11 cellular contexts compared by ENCODE assay signal in the genomic region with DNA sequence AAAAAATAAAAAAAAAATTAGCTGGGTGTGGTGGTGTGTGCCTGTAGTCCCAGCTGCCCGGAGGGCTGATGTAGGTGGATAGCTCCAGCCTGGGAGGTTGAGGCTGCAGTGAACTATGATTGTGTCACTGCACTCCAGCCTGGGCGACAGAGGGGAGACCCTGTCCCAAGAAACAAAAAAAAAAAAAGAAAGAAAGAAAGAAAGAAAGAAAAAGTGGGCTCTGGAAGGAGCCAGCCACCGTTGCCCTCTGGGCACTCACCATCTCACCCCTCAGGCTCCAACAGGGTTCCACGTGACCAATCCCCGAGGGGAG.
DNase-seq lines count a peak whose midpoint lies in the region; ATAC-seq and TF ChIP-seq lines count a peak whose summit lies in the region.
"Had no signal": no experiment of that assay in that cellular context is flagged by ENCODE, and none has a peak within 500 bp of the region (broad histone marks: within the 10 kb centered on the region; RNA-seq: fewer than 3 reads in every experiment).

No MANE protein-coding gene starts in this region.

- peak overlapping the region; percentile 90 for H3K27ac ChIP-seq in SJCRH30
- H3K27ac ChIP-seq in esophagus squamous epithelium, result peak overlapping the region; percentile 19 to 77 (median 66)
- H3K27ac ChIP-seq in psoas muscle, result peak overlapping the region; percentile 98
- H3K27ac ChIP-seq: C4-2B, neutrophil had no signal

- H3K9me3 Mint-ChIP-seq in Caco-2 (ENCODE audit: unreplicated experiment), result no peaks in the 10 kb centered on the region

- no peak for TF ChIP-seq POLR2A in esophagus squamous epithelium (IDR thresholded peaks at IDR 0.05)

- peak overlapping the region; percentile 14 for H3K27ac Mint-ChIP-seq in Caco-2 (ENCODE audit: unreplicated experiment)

- no peak for TF ChIP-seq CTCF in Caco-2 (IDR thresholded peaks at IDR 0.05; ENCODE audit: insufficient read depth in 1 of 2, low read depth in 1 of 2, low read length in 1 of 2, severe bottlenecking in 1 of 2, unreplicated experiment in 1 of 2)
- TF ChIP-seq CTCF in esophagus squamous epithelium (IDR thresholded peaks at IDR 0.05), result no peak
- TF ChIP-seq CTCF in psoas muscle (IDR thresholded peaks at IDR 0.05), result no peak

- H3K4me3 Mint-ChIP-seq in Caco-2 (ENCODE audit: unreplicated experiment), result no peak overlapping the region

- H3K27me3 Mint-ChIP-seq in Caco-2 (ENCODE audit: insufficient read depth, unreplicated experiment), result no peaks in the 10 kb centered on the region

- no peak overlapping the region for H3K4me3 ChIP-seq in Caco-2 (ENCODE audit: low read depth, low read length)
- H3K4me3 ChIP-seq in SJCRH30, result peak overlapping the region; percentile 49
- H3K4me3 ChIP-seq in esophagus squamous epithelium, result no peak overlapping the region
- H3K4me3 ChIP-seq in psoas muscle, result peak overlapping the region; percentile 48

- H3K4me1 ChIP-seq in Caco-2, result peaks cover 28% of the 10 kb centered on the region
- H3K4me1 ChIP-seq in SJCRH30, result peaks cover 74% of the 10 kb centered on the region
- peaks cover 37 to 78% (median 51%) of the 10 kb centered on the region in 3 donors for H3K4me1 ChIP-seq in esophagus squamous epithelium
- peaks cover 78% of the 10 kb centered on the region for H3K4me1 ChIP-seq in psoas muscle

- no TSS peak for BruUV-seq in Caco-2 (replicated peaks; lab: Mats Ljungman, UMichigan)

- 61 to 66% methylated on average over 5 of the region's 5 CpGs for whole genome bisulfite sequencing in esophagus squamous epithelium, 2 donors
- 48 to 66% (median 48%) methylated on average over 5 of the region's 5 CpGs for WGBS in psoas muscle, 3 donors

- H3K9me3 ChIP-seq in Caco-2 (no peaks in the 10 kb centered on the region), SJCRH30 (replicated peaks) (no peaks in the 10 kb centered on the region), esophagus squamous epithelium (no peaks in the 10 kb centered on the region), psoas muscle (no peaks in the 10 kb centered on the region)
- H3K9me3 ChIP-seq: neutrophil had no signal

- H3K4me1 Mint-ChIP-seq in Caco-2 (ENCODE audit: low read depth, unreplicated experiment), result peaks cover 19% of the 10 kb centered on the region

- H3K27me3 ChIP-seq in Caco-2 (replicated peaks; ENCODE audit: control insufficient read depth, insufficient read depth, low read length), result no peaks in the 10 kb centered on the region
- no peaks in the 10 kb centered on the region for H3K27me3 ChIP-seq in SJCRH30
- H3K27me3 ChIP-seq in esophagus squamous epithelium, result no peaks in the 10 kb centered on the region
- no peaks in the 10 kb centered on the region for H3K27me3 ChIP-seq in psoas muscle (ENCODE audit: insufficient read depth in 3 of 3, low read length in 2 of 3)

- POLR2A ChIA-PET in Caco-2 (lab: Charles Lee), result interaction anchor here (0.7 to 2.6 kb wide), 3 partner anchors 86 to 101 kb away, joined by 4 to 14 read pairs (median 4); no protein-coding TSS in a partner anchor

- CTCF ChIA-PET in Caco-2 (lab: Charles Lee), result interaction anchor here (0.7 to 8.0 kb wide), 11 partner anchors 24 to 555 kb away, joined by 3 to 186 read pairs (median 5); a partner anchor contains a TSS

- ATAC-seq in psoas muscle, result no peak
- ATAC-seq in GM19324 (IDR thresholded peaks at IDR 0.05; ENCODE audit: low FRiP score, unreplicated experiment), result no peak
- ATAC-seq in GM18517 (IDR thresholded peaks at IDR 0.05; ENCODE audit: unreplicated experiment), result no peak

- peaks cover 7% of the 10 kb centered on the region for H3K36me3 Mint-ChIP-seq in Caco-2 (ENCODE audit: insufficient read depth, unreplicated experiment)

- no peaks in the 10 kb centered on the region for H3K36me3 ChIP-seq in Caco-2 (ENCODE audit: control insufficient read depth, insufficient read depth, low read length)
- H3K36me3 ChIP-seq in SJCRH30, result no peaks in the 10 kb centered on the region
- H3K36me3 ChIP-seq in esophagus squamous epithelium, result peaks cover 0 to 6% (median 0%) of the 10 kb centered on the region in 3 donors
- no peaks in the 10 kb centered on the region for H3K36me3 ChIP-seq in psoas muscle (ENCODE audit: insufficient read depth in 1 of 2, low read depth in 1 of 2)

- no peak for DNase-seq in Caco-2
- DNase-seq in SJCRH30, result no peak
- no peak for DNase-seq in esophagus squamous epithelium (lab: John Stamatoyannopoulos, UW)
- DNase-seq in psoas muscle, result peak in 1 of 2 donors; percentile 56
- DNase-seq in D341Med (ENCODE audit: low spot score), result no peak
- no peak for DNase-seq in hippocampal formation (lab: John Stamatoyannopoulos, UW)
- DNase-seq: activated CD4-positive, alpha-beta T cell treated with anti-CD3 and anti-CD28 coated beads for 4 hours had no signal

- intact Hi-C loops in Caco-2 (cut with micrococcal nuclease; ENCODE audit: unreplicated experiment), result no loop called here
- intact Hi-C loops in esophagus squamous epithelium (cut with DNase I), result loop anchor here (5.0 to 10.0 kb wide), 2 partner anchors 86 to 169 kb away; a partner anchor contains a TSS
- intact Hi-C loops in psoas muscle (cut with DNase I), result no loop called here

Comparison
In these comparisons a context has a peak if more than half of its experiments do, and no peak if none do; other contexts are left out.
1. H3K4me3 ChIP-seq: peak in SJCRH30 (single experiment) and psoas muscle (single experiment); none in Caco-2 (single experiment) and esophagus squamous epithelium (0 of 4).
2. Peak in every context shown above with its lines, with median percentiles within 50 percentile points of each other: H3K27ac ChIP-seq.